In genomic region chr10:14621037-14621436, GRCh38 we compare ENCODE assay signal across 15 cellular contexts.
DNase-seq lines count a peak whose midpoint lies in the region; TF ChIP-seq lines count a peak whose summit lies in the region.
"Had no signal": no experiment of that assay in that cellular context is flagged by ENCODE, and none has a peak within 500 bp of the region (broad histone marks: within the 10 kb centered on the region; RNA-seq: fewer than 3 reads in every experiment).

No MANE protein-coding gene starts in this region.

- no peak for TF ChIP-seq POLR2A in Peyer's patch (IDR thresholded peaks at IDR 0.05)

- DNase-seq in GM03348 (ENCODE audit: low spot score) (peak; percentile 11), dedifferentiated amniotic fluid mesenchymal stem cell (ENCODE audit: extremely low spot score) (peak; percentile 61), iris pigment epithelial cell (ENCODE audit: low read depth) (peak; percentile 10), MG63 (no peak), Peyer's patch (no peak), NCI-H2196 (lab: John Stamatoyannopoulos, UW; ENCODE audit: unreplicated experiment) (no peak)
- DNase-seq: BE2C, DMS 273 treated with DMSO at 0.1 percent for 48 hours, EL, MV-4-11, NCI-H1417 treated with DMSO at 0.1 percent for 48 hours, NCI-H2029 treated with DMSO at 0.1 percent for 48 hours, NCI-H510A treated with DMSO at 0.1 percent for 48 hours, SIG-M5 had no signal

- TF ChIP-seq CTCF in parathyroid adenoma (IDR thresholded peaks at IDR 0.05) (no peak), Peyer's patch (IDR thresholded peaks at IDR 0.05) (no peak)

- H3K36me3 ChIP-seq in parathyroid adenoma (ENCODE audit: control insufficient read depth, insufficient read depth, low read length) (no peaks in the 10 kb centered on the region), MG63 (no peaks in the 10 kb centered on the region), Peyer's patch (no peaks in the 10 kb centered on the region)
- H3K36me3 ChIP-seq: BE2C had no signal

- H3K4me2 ChIP-seq in parathyroid adenoma (ENCODE audit: low read length): no peak overlapping the region

- H3K27ac ChIP-seq in parathyroid adenoma (peak overlapping the region; percentile 27), Peyer's patch (no peak overlapping the region)

- no peak overlapping the region for H3K9ac ChIP-seq in parathyroid adenoma

- H3K4me1 ChIP-seq in parathyroid adenoma (peaks cover 5% of the 10 kb centered on the region), Peyer's patch (peaks cover 0 to 3% (median 0%) of the 10 kb centered on the region in 4 donors)
- H3K4me1 ChIP-seq: BE2C had no signal

- peak overlapping the region; percentile 75 for H2AFZ ChIP-seq in parathyroid adenoma

- no peaks in the 10 kb centered on the region for H3K27me3 ChIP-seq in parathyroid adenoma (ENCODE audit: control insufficient read depth, insufficient read depth, low read length)
- no peaks in the 10 kb centered on the region for H3K27me3 ChIP-seq in MG63
- no peaks in the 10 kb centered on the region for H3K27me3 ChIP-seq in Peyer's patch
- H3K27me3 ChIP-seq: BE2C had no signal

- no peaks in the 10 kb centered on the region for H3K79me2 ChIP-seq in parathyroid adenoma

- no peaks in the 10 kb centered on the region for H3K9me3 ChIP-seq in parathyroid adenoma (ENCODE audit: control insufficient read depth, low read length)
- no peaks in the 10 kb centered on the region for H3K9me3 ChIP-seq in MG63
- no peaks in the 10 kb centered on the region for H3K9me3 ChIP-seq in Peyer's patch
- H3K9me3 ChIP-seq: BE2C had no signal

- H3K4me3 ChIP-seq in parathyroid adenoma (ENCODE audit: low read depth, low read length) (no peak overlapping the region), MG63 (no peak overlapping the region), Peyer's patch (no peak overlapping the region)

Comparison
In these comparisons a context has a peak if more than half of its experiments do, and no peak if none do; other contexts are left out.
1. DNase-seq: peak in GM03348 (single experiment), dedifferentiated amniotic fluid mesenchymal stem cell (single experiment) and iris pigment epithelial cell (single experiment); none in MG63 (single experiment), Peyer's patch (0 of 3) and NCI-H2196 (single experiment).